1 cellular context compared by ENCODE assay signal in genomic region chr17:4134756-4135155, GRCh38.
TF ChIP-seq lines count a peak whose summit lies in the region.

No MANE protein-coding gene starts in this region.

TF ChIP-seq in WTC11, 78 proteins besides CTCF, POLR2A, EP300 and RAD21 (continued from another document):
- no peak for TF ChIP-seq AFF4 (CRISPR knock-in tag; IDR thresholded peaks at IDR 0.05; ENCODE audit: borderline replicate concordance)
- TF ChIP-seq TEAD4 (CRISPR knock-in tag; IDR thresholded peaks at IDR 0.05) = no peak
- TF ChIP-seq TCF7 (CRISPR knock-in tag; IDR thresholded peaks at IDR 0.05; ENCODE audit: low read depth) = no peak
- no peak for TF ChIP-seq MYBL2 (CRISPR knock-in tag; IDR thresholded peaks at IDR 0.05)
- TF ChIP-seq, protein P1, sequence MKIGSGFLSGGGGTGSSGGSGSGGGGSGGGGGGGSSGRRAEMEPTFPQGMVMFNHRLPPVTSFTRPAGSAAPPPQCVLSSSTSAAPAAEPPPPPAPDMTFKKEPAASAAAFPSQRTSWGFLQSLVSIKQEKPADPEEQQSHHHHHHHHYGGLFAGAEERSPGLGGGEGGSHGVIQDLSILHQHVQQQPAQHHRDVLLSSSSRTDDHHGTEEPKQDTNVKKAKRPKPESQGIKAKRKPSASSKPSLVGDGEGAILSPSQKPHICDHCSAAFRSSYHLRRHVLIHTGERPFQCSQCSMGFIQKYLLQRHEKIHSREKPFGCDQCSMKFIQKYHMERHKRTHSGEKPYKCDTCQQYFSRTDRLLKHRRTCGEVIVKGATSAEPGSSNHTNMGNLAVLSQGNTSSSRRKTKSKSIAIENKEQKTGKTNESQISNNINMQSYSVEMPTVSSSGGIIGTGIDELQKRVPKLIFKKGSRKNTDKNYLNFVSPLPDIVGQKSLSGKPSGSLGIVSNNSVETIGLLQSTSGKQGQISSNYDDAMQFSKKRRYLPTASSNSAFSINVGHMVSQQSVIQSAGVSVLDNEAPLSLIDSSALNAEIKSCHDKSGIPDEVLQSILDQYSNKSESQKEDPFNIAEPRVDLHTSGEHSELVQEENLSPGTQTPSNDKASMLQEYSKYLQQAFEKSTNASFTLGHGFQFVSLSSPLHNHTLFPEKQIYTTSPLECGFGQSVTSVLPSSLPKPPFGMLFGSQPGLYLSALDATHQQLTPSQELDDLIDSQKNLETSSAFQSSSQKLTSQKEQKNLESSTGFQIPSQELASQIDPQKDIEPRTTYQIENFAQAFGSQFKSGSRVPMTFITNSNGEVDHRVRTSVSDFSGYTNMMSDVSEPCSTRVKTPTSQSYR (CRISPR knock-in tag; IDR thresholded peaks at IDR 0.05) = no peak
- TF ChIP-seq OVOL2 (CRISPR knock-in tag; IDR thresholded peaks at IDR 0.05; ENCODE audit: borderline replicate concordance) = no peak
- TF ChIP-seq, protein P2, sequence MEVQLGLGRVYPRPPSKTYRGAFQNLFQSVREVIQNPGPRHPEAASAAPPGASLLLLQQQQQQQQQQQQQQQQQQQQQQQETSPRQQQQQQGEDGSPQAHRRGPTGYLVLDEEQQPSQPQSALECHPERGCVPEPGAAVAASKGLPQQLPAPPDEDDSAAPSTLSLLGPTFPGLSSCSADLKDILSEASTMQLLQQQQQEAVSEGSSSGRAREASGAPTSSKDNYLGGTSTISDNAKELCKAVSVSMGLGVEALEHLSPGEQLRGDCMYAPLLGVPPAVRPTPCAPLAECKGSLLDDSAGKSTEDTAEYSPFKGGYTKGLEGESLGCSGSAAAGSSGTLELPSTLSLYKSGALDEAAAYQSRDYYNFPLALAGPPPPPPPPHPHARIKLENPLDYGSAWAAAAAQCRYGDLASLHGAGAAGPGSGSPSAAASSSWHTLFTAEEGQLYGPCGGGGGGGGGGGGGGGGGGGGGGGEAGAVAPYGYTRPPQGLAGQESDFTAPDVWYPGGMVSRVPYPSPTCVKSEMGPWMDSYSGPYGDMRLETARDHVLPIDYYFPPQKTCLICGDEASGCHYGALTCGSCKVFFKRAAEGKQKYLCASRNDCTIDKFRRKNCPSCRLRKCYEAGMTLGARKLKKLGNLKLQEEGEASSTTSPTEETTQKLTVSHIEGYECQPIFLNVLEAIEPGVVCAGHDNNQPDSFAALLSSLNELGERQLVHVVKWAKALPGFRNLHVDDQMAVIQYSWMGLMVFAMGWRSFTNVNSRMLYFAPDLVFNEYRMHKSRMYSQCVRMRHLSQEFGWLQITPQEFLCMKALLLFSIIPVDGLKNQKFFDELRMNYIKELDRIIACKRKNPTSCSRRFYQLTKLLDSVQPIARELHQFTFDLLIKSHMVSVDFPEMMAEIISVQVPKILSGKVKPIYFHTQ (CRISPR knock-in tag; IDR thresholded peaks at IDR 0.05) = no peak
- no peak for TF ChIP-seq SOX15 (CRISPR knock-in tag; IDR thresholded peaks at IDR 0.05)
- no peak for TF ChIP-seq ZNF532 (CRISPR knock-in tag; IDR thresholded peaks at IDR 0.05; ENCODE audit: borderline replicate concordance)
- TF ChIP-seq, protein P3, sequence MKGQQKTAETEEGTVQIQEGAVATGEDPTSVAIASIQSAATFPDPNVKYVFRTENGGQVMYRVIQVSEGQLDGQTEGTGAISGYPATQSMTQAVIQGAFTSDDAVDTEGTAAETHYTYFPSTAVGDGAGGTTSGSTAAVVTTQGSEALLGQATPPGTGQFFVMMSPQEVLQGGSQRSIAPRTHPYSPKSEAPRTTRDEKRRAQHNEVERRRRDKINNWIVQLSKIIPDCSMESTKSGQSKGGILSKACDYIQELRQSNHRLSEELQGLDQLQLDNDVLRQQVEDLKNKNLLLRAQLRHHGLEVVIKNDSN (CRISPR knock-in tag; IDR thresholded peaks at IDR 0.05) = no peak
- TF ChIP-seq SMAD4 (CRISPR knock-in tag; IDR thresholded peaks at IDR 0.05) = no peak
- no peak for TF ChIP-seq HMGA2 (CRISPR knock-in tag; IDR thresholded peaks at IDR 0.05)
- no peak for TF ChIP-seq PRRX2 (CRISPR knock-in tag; IDR thresholded peaks at IDR 0.05)
TF ChIP-seq in WTC11: peak in this region for 0.
